In the genomic region with DNA sequence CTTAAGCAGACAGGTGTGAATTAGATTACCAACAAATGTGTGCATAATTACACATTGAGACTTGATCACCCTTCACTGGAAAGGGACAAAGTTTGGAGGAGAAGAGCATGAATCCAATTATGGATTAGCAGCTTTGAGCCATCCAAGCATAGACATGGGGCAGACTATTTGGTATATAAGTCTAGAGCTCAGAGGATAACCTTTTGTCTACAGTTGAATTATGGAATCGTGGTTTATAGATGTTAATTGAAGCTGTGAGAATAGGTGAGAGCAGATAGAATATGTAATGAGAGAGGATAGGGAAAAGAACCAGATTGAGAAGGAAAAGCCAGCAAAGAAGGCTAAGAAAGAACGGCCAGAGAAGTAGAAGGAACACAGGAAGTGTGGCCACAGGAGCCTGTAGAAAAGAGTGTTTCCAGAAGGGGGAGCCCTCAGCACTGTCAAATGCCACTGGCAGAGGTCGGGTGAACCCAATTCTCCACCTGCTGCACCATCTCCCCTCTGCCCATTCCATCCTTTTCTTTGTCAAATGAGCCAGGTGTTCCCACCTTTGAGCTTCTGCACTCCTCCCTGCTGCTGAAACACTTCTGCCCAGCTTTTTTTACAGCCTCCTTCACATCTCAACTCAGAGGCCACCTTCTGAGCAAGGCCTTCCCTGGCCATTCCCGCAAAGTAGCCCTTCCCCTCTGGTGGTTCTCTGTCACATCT, we compare ENCODE assay signal across 9 cellular contexts. TPM values are rescaled to one million over a fixed set of nuclear protein-coding genes. Genes with fewer than 3 reads are reported as not detected.
DNase-seq lines count a peak whose midpoint lies in the region; ATAC-seq and TF ChIP-seq lines count a peak whose summit lies in the region.
"Had no signal": no experiment of that assay in that cellular context is flagged by ENCODE, and none has a peak within 500 bp of the region (broad histone marks: within the 10 kb centered on the region; RNA-seq: fewer than 3 reads in every experiment).

No MANE protein-coding gene starts in this region.

- H3K4me1 ChIP-seq in mesendoderm (ENCODE audit: control insufficient read depth, low read depth, low read length) = no peaks in the 10 kb centered on the region

- no peak overlapping the region for H2BK15ac ChIP-seq in mesendoderm (replicated peaks; ENCODE audit: low read depth)

- intact Hi-C loops in CD4-positive, alpha-beta T cell (cut with DNase I, micrococcal nuclease) = loop anchor here (1.0 to 10.0 kb wide), 4 partner anchors 58 to 886 kb away; partner anchors contain the start of genes ACOT8 (in 1 of the 2), TP53RK (in 1 of the 2) and ZSWIM3 (in 1 of the 2)
- intact Hi-C loops in dorsolateral prefrontal cortex (cut with DNase I) = no loop called here

- no peak overlapping the region for H3K4ac ChIP-seq in mesendoderm (ENCODE audit: low read depth, low read length)

- H3K56ac ChIP-seq in mesendoderm (ENCODE audit: low read length) = no peak overlapping the region

- H3K23ac ChIP-seq in mesendoderm (ENCODE audit: low read length) = no peak overlapping the region

- no peak overlapping the region for H3K4me2 ChIP-seq in mesendoderm (ENCODE audit: low read length)

- no peak overlapping the region for H3K27ac Mint-ChIP-seq in CD4-positive, alpha-beta T cell
- peak overlapping the region; percentile 22 for H3K27ac Mint-ChIP-seq in activated CD4-positive, alpha-beta T cell treated with anti-CD3 and anti-CD28 coated beads, Interleukin-2, amount 10 ng/mL, durations not matched to agents 7 days and 5 days

- H3K4me3 ChIP-seq in dorsolateral prefrontal cortex = no peak overlapping the region
- no peak overlapping the region for H3K4me3 ChIP-seq in mesendoderm (ENCODE audit: low read length)
- H3K4me3 ChIP-seq: skin epidermis had no signal

- no peaks in the 10 kb centered on the region for H3K79me1 ChIP-seq in mesendoderm (ENCODE audit: low read length)

- no peaks in the 10 kb centered on the region for H3K79me2 ChIP-seq in mesendoderm (ENCODE audit: control insufficient read depth, insufficient read depth, low read length)

- H4K5ac ChIP-seq in mesendoderm (ENCODE audit: low read length) = no peak overlapping the region

- H3K36me3 Mint-ChIP-seq in CD4-positive, alpha-beta T cell (ENCODE audit: low read depth) = peaks cover 76% of the 10 kb centered on the region
- H3K36me3 Mint-ChIP-seq in activated CD4-positive, alpha-beta T cell treated with anti-CD3 and anti-CD28 coated beads, Interleukin-2, amount 10 ng/mL, durations not matched to agents 7 days and 5 days (ENCODE audit: low read depth) = peaks cover 44% of the 10 kb centered on the region

- no peak overlapping the region for H3K4me3 Mint-ChIP-seq in CD4-positive, alpha-beta T cell
- H3K4me3 Mint-ChIP-seq in activated CD4-positive, alpha-beta T cell treated with anti-CD3 and anti-CD28 coated beads, Interleukin-2, amount 10 ng/mL, durations not matched to agents 7 days and 5 days = no peak overlapping the region

- H3K9me3 ChIP-seq in CD4-positive, alpha-beta T cell (ENCODE audit: control insufficient read depth, low read length) = no peaks in the 10 kb centered on the region

- TF ChIP-seq CTCF in CD4-positive, alpha-beta T cell (IDR thresholded peaks at IDR 0.05) = peak; percentile 75
- peak; percentile 19 to 78 (median 64) for TF ChIP-seq CTCF in dorsolateral prefrontal cortex (IDR thresholded peaks at IDR 0.05 in 54 of 56, conservative IDR thresholded peaks at IDR 0.05 in 2 of 56; ENCODE audit: low read depth in 1 of 56, partially characterized antibody in 56 of 56)

- H3K18ac ChIP-seq in mesendoderm (ENCODE audit: low read length) = no peak overlapping the region

- CTCF ChIA-PET in CD4-positive, alpha-beta T cell (lab: Charles Lee) = interaction anchor here (0.6 to 1.7 kb wide), 19 partner anchors 10 to 505 kb away, joined by 3 to 11 read pairs (median 3); partner anchors contain the start of genes SYS1, UBE2C and ZSWIM1
- CTCF ChIA-PET in activated CD4-positive, alpha-beta T cell treated with anti-CD3 and anti-CD28 coated beads, Interleukin-2, amount 10 ng/mL, durations not matched to agents 7 days and 5 days (lab: Charles Lee) = interaction anchor here (0.7 to 2.8 kb wide), 14 partner anchors 9 to 505 kb away, joined by 3 to 21 read pairs (median 4); no protein-coding TSS in a partner anchor

- no CpG with 5 or more reads among the region's 4 CpGs for WGBS in mesendoderm (ENCODE audit: extremely low coverage, insufficient coverage, low lambda C conversion rate)

- no peak overlapping the region for H3K9ac ChIP-seq in mesendoderm (ENCODE audit: low read length)

- ATAC-seq in CD4-positive, alpha-beta T cell (ENCODE audit: poor library complexity) = peak; percentile 99
- ATAC-seq in HG02763 (IDR thresholded peaks at IDR 0.05; ENCODE audit: unreplicated experiment) = peak; percentile 47
- ATAC-seq in GM21528 (IDR thresholded peaks at IDR 0.05; ENCODE audit: low FRiP score, unreplicated experiment) = no peak

- H3K27me3 ChIP-seq in CD4-positive, alpha-beta T cell (ENCODE audit: control insufficient read depth, insufficient read depth, low read length) = no peaks in the 10 kb centered on the region
- no peaks in the 10 kb centered on the region for H3K27me3 ChIP-seq in dorsolateral prefrontal cortex
- H3K27me3 ChIP-seq in mesendoderm (ENCODE audit: insufficient read depth, low read length, poor library complexity) = no peaks in the 10 kb centered on the region

- no peaks in the 10 kb centered on the region for H3K9me3 Mint-ChIP-seq in CD4-positive, alpha-beta T cell
- H3K9me3 Mint-ChIP-seq in activated CD4-positive, alpha-beta T cell treated with anti-CD3 and anti-CD28 coated beads, Interleukin-2, amount 10 ng/mL, durations not matched to agents 7 days and 5 days = no peaks in the 10 kb centered on the region

- H2BK5ac ChIP-seq in mesendoderm (ENCODE audit: low read length) = no peak overlapping the region

- H4K8ac ChIP-seq in mesendoderm (ENCODE audit: low read depth, low read length) = no peak overlapping the region

- H3K36me3 ChIP-seq in mesendoderm (ENCODE audit: control insufficient read depth, insufficient read depth, low read length) = peaks cover 11% of the 10 kb centered on the region

- H2AK5ac ChIP-seq in mesendoderm (ENCODE audit: low read length) = no peak overlapping the region

- H2BK120ac ChIP-seq in mesendoderm (ENCODE audit: low read depth, low read length) = no peak overlapping the region

- peak overlapping the region; percentile 1 for H3K27ac ChIP-seq in CD4-positive, alpha-beta T cell (ENCODE audit: low read depth, low read length)
- peak overlapping the region in 1 of 59 donors; percentile 50 for H3K27ac ChIP-seq in dorsolateral prefrontal cortex
- no peak overlapping the region for H3K27ac ChIP-seq in mesendoderm (ENCODE audit: low read depth, low read length)

- POLR2A ChIA-PET in CD4-positive, alpha-beta T cell (lab: Charles Lee) = interaction anchor here (1.3 to 1.8 kb wide), 3 partner anchors 93 to 173 kb away, joined by 3 to 7 read pairs (median 3); partner anchors contain the start of gene ZNF335
- POLR2A ChIA-PET in activated CD4-positive, alpha-beta T cell treated with anti-CD3 and anti-CD28 coated beads, Interleukin-2, amount 10 ng/mL, durations not matched to agents 7 days and 5 days (lab: Charles Lee) = no interaction called here

- DNase-seq in CD4-positive, alpha-beta T cell = peak; percentile 43 to 59 (median 52)
- peak; percentile 11 for DNase-seq in NCI-H748 treated with DMSO at 0.1 percent for 48 hours (lab: John Stamatoyannopoulos, UW)
- peak; percentile 81 for DNase-seq in activated CD4-positive, alpha-beta T cell treated with anti-CD3 and anti-CD28 coated beads, Interleukin-2, amount 10 ng/mL, durations not matched to agents 7 days and 5 days
- peak in 6 of 10 donors; percentile 42 to 60 (median 47) for DNase-seq in dorsolateral prefrontal cortex
- DNase-seq in mesendoderm = peak; percentile 71
- peak; percentile 42 for DNase-seq in stimulated activated naive CD4-positive, alpha-beta T cell treated with Interleukin-2 at 50 U/mL for 16 hours (lab: John Stamatoyannopoulos, UW)

- peaks cover 15% of the 10 kb centered on the region for H3K4me1 Mint-ChIP-seq in CD4-positive, alpha-beta T cell (ENCODE audit: low read depth)
- peaks cover 13% of the 10 kb centered on the region for H3K4me1 Mint-ChIP-seq in activated CD4-positive, alpha-beta T cell treated with anti-CD3 and anti-CD28 coated beads, Interleukin-2, amount 10 ng/mL, durations not matched to agents 7 days and 5 days

- H3K27me3 Mint-ChIP-seq in CD4-positive, alpha-beta T cell = no peaks in the 10 kb centered on the region
- H3K27me3 Mint-ChIP-seq in activated CD4-positive, alpha-beta T cell treated with anti-CD3 and anti-CD28 coated beads, Interleukin-2, amount 10 ng/mL, durations not matched to agents 7 days and 5 days = no peaks in the 10 kb centered on the region

RNA-seq across cellular contexts. Expression of gene DNTTIP1, which starts 7.3 kb away (rescaled TPM):
- total RNA-seq in CD4-positive, alpha-beta T cell = 10 to 100 TPM in 1 of 2 experiments, 1 to 10 TPM in 1; 9.3 to 10.4 TPM
- total RNA-seq in activated CD4-positive, alpha-beta T cell treated with anti-CD3 and anti-CD28 coated beads, Interleukin-2, amount 10 ng/mL, durations not matched to agents 7 days and 5 days = 10 to 100 TPM; 32.0 to 33.5 TPM
- 10 to 100 TPM; 13.2 to 33.5 (median 21.5) TPM for total RNA-seq in dorsolateral prefrontal cortex
- 55.5 TPM for polyA plus RNA-seq in mesendoderm (2013, experiment 1 of 2)
- polyA plus RNA-seq in mesendoderm (2013, experiment 2 of 2) = 56.2 TPM

RNA-seq across cellular contexts. Expression of gene WFDC3, which starts 7.4 kb away (rescaled TPM):
- total RNA-seq in CD4-positive, alpha-beta T cell = not detected
- not detected for total RNA-seq in activated CD4-positive, alpha-beta T cell treated with anti-CD3 and anti-CD28 coated beads, Interleukin-2, amount 10 ng/mL, durations not matched to agents 7 days and 5 days
- 1 to 10 TPM in 76 of 120 experiments, under 1 TPM in 7, not detected in 37; 0.71 to 6.6 (median 1.8) TPM for total RNA-seq in dorsolateral prefrontal cortex
- polyA plus RNA-seq in mesendoderm (2013, experiment 1 of 2) = 0.27 TPM
- 0.29 TPM for polyA plus RNA-seq in mesendoderm (2013, experiment 2 of 2)

RNA-seq across cellular contexts. Expression of gene UBE2C, which starts 13.4 kb away (rescaled TPM):
- under 1 TPM; 0.52 to 0.64 TPM for total RNA-seq in CD4-positive, alpha-beta T cell
- 100 to 1,000 TPM; 232 to 244 TPM for total RNA-seq in activated CD4-positive, alpha-beta T cell treated with anti-CD3 and anti-CD28 coated beads, Interleukin-2, amount 10 ng/mL, durations not matched to agents 7 days and 5 days
- 1 to 10 TPM in 7 of 120 experiments, under 1 TPM in 5, not detected in 108; 0.62 to 2.7 (median 1.2) TPM for total RNA-seq in dorsolateral prefrontal cortex
- polyA plus RNA-seq in mesendoderm (2013, experiment 1 of 2) = 442 TPM
- 450 TPM for polyA plus RNA-seq in mesendoderm (2013, experiment 2 of 2)

RNA-seq across cellular contexts. Expression of gene TNNC2, which starts 28.0 kb away (rescaled TPM):
- total RNA-seq in CD4-positive, alpha-beta T cell = 1 to 10 TPM; 1.2 to 1.5 TPM
- total RNA-seq in activated CD4-positive, alpha-beta T cell treated with anti-CD3 and anti-CD28 coated beads, Interleukin-2, amount 10 ng/mL, durations not matched to agents 7 days and 5 days = not detected
- 1 to 10 TPM in 98 of 120 experiments, under 1 TPM in 7, not detected in 15; 0.64 to 4.3 (median 1.9) TPM for total RNA-seq in dorsolateral prefrontal cortex
- polyA plus RNA-seq in mesendoderm (2013, experiment 1 of 2) = 2.9 TPM
- polyA plus RNA-seq in mesendoderm (2013, experiment 2 of 2) = 3.8 TPM

RNA-seq across cellular contexts. Expression of gene SNX21, which starts 34.5 kb away (rescaled TPM):
- total RNA-seq in CD4-positive, alpha-beta T cell = under 1 TPM; 0.36 to 0.89 TPM
- total RNA-seq in activated CD4-positive, alpha-beta T cell treated with anti-CD3 and anti-CD28 coated beads, Interleukin-2, amount 10 ng/mL, durations not matched to agents 7 days and 5 days = under 1 TPM; 0.72 to 0.87 TPM
- 10 to 100 TPM; 24.9 to 65.9 (median 37.1) TPM for total RNA-seq in dorsolateral prefrontal cortex
- polyA plus RNA-seq in mesendoderm (2013, experiment 1 of 2) = 5.7 TPM
- polyA plus RNA-seq in mesendoderm (2013, experiment 2 of 2) = 5.7 TPM

Comparison
In these comparisons a context has a peak if more than half of its experiments do, and no peak if none do; other contexts are left out.
1. DNase-seq: peak in every context shown above with its lines; median percentile 81 in activated CD4-positive, alpha-beta T cell treated with anti-CD3 and anti-CD28 coated beads, Interleukin-2, amount 10 ng/mL, durations not matched to agents 7 days and 5 days; 71 in mesendoderm; 52 in CD4-positive, alpha-beta T cell; 47 in dorsolateral prefrontal cortex; 42 in stimulated activated naive CD4-positive, alpha-beta T cell treated with Interleukin-2 at 50 U/mL for 16 hours; 11 in NCI-H748 treated with DMSO at 0.1 percent for 48 hours.
2. RNA of gene UBE2C, which starts 13.4 kb away (total RNA-seq): 232 to 244 TPM in activated CD4-positive, alpha-beta T cell treated with anti-CD3 and anti-CD28 coated beads, Interleukin-2, amount 10 ng/mL, durations not matched to agents 7 days and 5 days; 0.52 to 0.64 TPM in CD4-positive, alpha-beta T cell and 0.62 to 2.7 TPM in dorsolateral prefrontal cortex; every median in the first group is over 10 times any median in the second.
3. intact Hi-C loops: an anchor here in CD4-positive, alpha-beta T cell (1.0 to 10.0 kb wide); none called in dorsolateral prefrontal cortex.